Comparison of ENCODE assay signal across 38 cellular contexts in the genomic region with DNA sequence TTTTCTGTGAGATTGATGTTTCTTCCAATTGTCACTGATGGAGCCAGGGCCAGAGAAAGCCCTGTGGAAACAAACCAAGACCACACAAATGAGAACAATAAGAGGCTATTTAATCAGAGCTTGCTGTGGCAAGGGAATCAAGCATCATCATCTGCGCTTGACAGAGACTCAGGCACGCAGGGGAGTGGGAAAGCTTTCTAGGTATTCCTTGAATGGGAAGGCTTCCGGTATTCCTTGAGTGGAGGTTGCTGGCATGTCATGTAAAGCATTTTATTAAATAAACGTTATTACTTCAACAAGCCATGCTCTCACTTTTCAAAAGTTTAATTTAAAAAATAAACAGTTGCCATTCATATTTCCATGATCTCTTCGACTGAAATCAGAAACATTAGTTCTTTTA.
"Had no signal": no experiment of that assay in that cellular context is flagged by ENCODE, and none has a peak within 500 bp of the region (broad histone marks: within the 10 kb centered on the region; RNA-seq: fewer than 3 reads in every experiment).

No MANE protein-coding gene starts in this region.

- DNase-seq: activated B cell treated with CpG ODN at 0.5 μM for 24 hours; activated CD4-positive, alpha-beta memory T cell treated with anti-CD3 and anti-CD28 coated beads for 36 hours; activated CD4-positive, alpha-beta T cell treated with anti-CD3 and anti-CD28 coated beads for 4 hours; activated CD4-positive, alpha-beta T cell treated with anti-CD3 and anti-CD28 coated beads, Interleukin-2, amount 10 ng/mL, durations not matched to agents 24 days and 14 days; activated CD4-positive, alpha-beta T cell treated with anti-CD3 and anti-CD28 coated beads, Interleukin-2, amount 50 U/mL, for 1 hour; activated CD4-positive, alpha-beta T cell treated with anti-CD3 and anti-CD28 coated beads, Interleukin-2, amount 50 U/mL, for 4 hours; activated CD4-positive, CD25-positive, alpha-beta regulatory T cell treated with anti-CD3 and anti-CD28 coated beads, Interleukin-2, amount 50 U/mL, for 72 hours; activated CD8-positive, alpha-beta memory T cell treated with anti-CD3 and anti-CD28 coated beads, Interleukin-2, amount 50 U/mL, for 4 hours; activated CD8-positive, alpha-beta T cell treated with anti-CD3 and anti-CD28 coated beads for 36 hours; activated effector memory CD4-positive, alpha-beta T cell treated with anti-CD3 and anti-CD28 coated beads, Interleukin-2, amount 50 U/mL, for 16 hours; activated gamma-delta T cell treated with Interleukin-2 at 50 U/mL for 16 hours; activated naive CD4-positive, alpha-beta T cell; activated naive CD4-positive, alpha-beta T cell treated with anti-CD3 and anti-CD28 coated beads for 36 hours; activated naive CD4-positive, alpha-beta T cell treated with anti-CD3 and anti-CD28 coated beads, Interleukin-2, amount 50 U/mL, for 16 hours; activated naive CD8-positive, alpha-beta T cell treated with anti-CD3 and anti-CD28 coated beads for 36 hours; activated T-cell treated with anti-CD3 and anti-CD28 coated beads for 4 hours; activated T-cell treated with anti-CD3 and anti-CD28 coated beads, Interleukin-2, amount 50 U/mL, for 1 hour; activated T-cell treated with anti-CD3 and anti-CD28 coated beads, Interleukin-2, amount 50 U/mL, for 4 hours; activated T-cell treated with anti-CD3 and anti-CD28 coated beads, Interleukin-2, amount 50 U/mL, for 72 hours; amygdala; anterior cingulate cortex; caudate nucleus; cerebellar nuclear complex; T-helper 1 cell; T-helper 2 cell; T-helper 9 cell had no signal

- ATAC-seq: activated CD8-positive, alpha-beta T cell treated with anti-CD3 and anti-CD28 coated beads for 36 hours; activated naive CD4-positive, alpha-beta T cell treated with anti-CD3 and anti-CD28 coated beads, Interleukin-2, amount 50 U/mL, for 72 hours; activated T-cell treated with anti-CD3 and anti-CD28 coated beads, Interleukin-2, amount 50 U/mL, for 4 hours; activated T-cell treated with anti-CD3 and anti-CD28 coated beads, Interleukin-2, amount 50 U/mL, for 72 hours; activated T-helper 17 cell treated with anti-CD3 and anti-CD28 coated beads, Interleukin-2, amount 50 U/mL, for 72 hours had no signal

- H3K27me3 ChIP-seq: ascending aorta, cardiac muscle cell had no signal

- H3K4me3 ChIP-seq: ascending aorta, cardiac muscle cell had no signal

- H3K27me3 Mint-ChIP-seq: activated B cell treated with CpG ODN at 0.5 μM for 24 hours; activated CD4-positive, alpha-beta memory T cell treated with anti-CD3 and anti-CD28 coated beads for 36 hours; activated CD4-positive, alpha-beta T cell treated with anti-CD3 and anti-CD28 coated beads, Interleukin-2, amount 10 ng/mL, durations not matched to agents 24 days and 14 days; activated CD8-positive, alpha-beta T cell treated with anti-CD3 and anti-CD28 coated beads for 36 hours; activated naive CD8-positive, alpha-beta T cell treated with anti-CD3 and anti-CD28 coated beads for 36 hours; activated T-helper 17 cell treated with anti-CD3 and anti-CD28 coated beads, Interleukin-2, amount 50 U/mL, for 72 hours; central memory CD8-positive, alpha-beta T cell had no signal

- H3K4me3 Mint-ChIP-seq: activated B cell treated with CpG ODN at 0.5 μM for 24 hours; activated CD4-positive, alpha-beta memory T cell treated with anti-CD3 and anti-CD28 coated beads for 36 hours; activated CD4-positive, alpha-beta T cell treated with anti-CD3 and anti-CD28 coated beads, Interleukin-2, amount 10 ng/mL, durations not matched to agents 24 days and 14 days; activated CD8-positive, alpha-beta T cell treated with anti-CD3 and anti-CD28 coated beads for 36 hours; activated naive CD4-positive, alpha-beta T cell treated with anti-CD3 and anti-CD28 coated beads for 36 hours; activated naive CD8-positive, alpha-beta T cell treated with anti-CD3 and anti-CD28 coated beads for 36 hours; activated T-cell treated with anti-CD3 and anti-CD28 coated beads, Interleukin-2, amount 50 U/mL, for 4 hours; activated T-cell treated with anti-CD3 and anti-CD28 coated beads, Interleukin-2, amount 50 U/mL, for 72 hours; activated T-helper 1 cell treated with anti-CD3 and anti-CD28 coated beads, Interleukin-12 subunit alpha, Interleukin-12 subunit beta, Interleukin-2, Interleukin-4 antibody, amounts not matched to agents 30 ng/mL and 10 ng/mL and 1 ng/mL, durations not matched to agents 14 hours and 24 hours and 36 hours; activated T-helper 17 cell treated with anti-CD3 and anti-CD28 coated beads, Interleukin-2, amount 50 U/mL, for 72 hours; brain; central memory CD8-positive, alpha-beta T cell; T-helper 1 cell treated with Interleukin-12 subunit alpha and Interleukin-12 subunit beta and Interleukin-4 antibody, amounts not matched to agents 30 μg/mL and 1 μg/mL, for 36 hours; T-helper 2 cell treated with Interferon-gamma antibody and Interleukin-4, amounts not matched to agents 5 μg/mL and 100 μg/mL, for 36 hours had no signal

- H3K36me3 Mint-ChIP-seq: activated CD4-positive, alpha-beta memory T cell treated with anti-CD3 and anti-CD28 coated beads for 36 hours; activated naive CD4-positive, alpha-beta T cell treated with anti-CD3 and anti-CD28 coated beads, Interleukin-2, amount 50 U/mL, for 72 hours; activated naive CD8-positive, alpha-beta T cell treated with anti-CD3 and anti-CD28 coated beads for 36 hours; brain had no signal

- H3K36me3 ChIP-seq: ascending aorta, cardiac muscle cell had no signal

- FAIRE-seq: bronchial epithelial cell, TTC549 had no signal

- H3K9me3 ChIP-seq: ascending aorta had no signal

- H3K27ac ChIP-seq: ascending aorta, cardiac muscle cell, VCaP had no signal

- H3K27ac Mint-ChIP-seq: activated B cell treated with CpG ODN at 0.5 μM for 24 hours; activated CD4-positive, alpha-beta memory T cell treated with anti-CD3 and anti-CD28 coated beads for 36 hours; activated CD4-positive, alpha-beta T cell treated with anti-CD3 and anti-CD28 coated beads, Interleukin-2, amount 10 ng/mL, durations not matched to agents 24 days and 14 days; activated CD8-positive, alpha-beta T cell treated with anti-CD3 and anti-CD28 coated beads for 36 hours; activated naive CD4-positive, alpha-beta T cell treated with anti-CD3 and anti-CD28 coated beads for 36 hours; activated naive CD4-positive, alpha-beta T cell treated with anti-CD3 and anti-CD28 coated beads, Interleukin-2, amount 50 U/mL, for 72 hours; activated naive CD8-positive, alpha-beta T cell treated with anti-CD3 and anti-CD28 coated beads for 36 hours; activated T-cell treated with anti-CD3 and anti-CD28 coated beads, Interleukin-2, amount 50 U/mL, for 72 hours; activated T-helper 1 cell treated with anti-CD3 and anti-CD28 coated beads, Interleukin-12 subunit alpha, Interleukin-12 subunit beta, Interleukin-2, Interleukin-4 antibody, amounts not matched to agents 30 ng/mL and 10 ng/mL and 1 ng/mL, durations not matched to agents 14 hours and 24 hours and 36 hours; activated T-helper 17 cell treated with anti-CD3 and anti-CD28 coated beads, Interleukin-2, amount 50 U/mL, for 72 hours; brain; T-helper 1 cell treated with Interleukin-12 subunit alpha and Interleukin-12 subunit beta and Interleukin-4 antibody, amounts not matched to agents 30 μg/mL and 1 μg/mL, for 36 hours; T-helper 2 cell treated with Interferon-gamma antibody and Interleukin-4, amounts not matched to agents 5 μg/mL and 100 μg/mL, for 36 hours had no signal

- H3K4me1 Mint-ChIP-seq: activated B cell treated with CpG ODN at 0.5 μM for 24 hours; activated CD4-positive, alpha-beta T cell treated with anti-CD3 and anti-CD28 coated beads, Interleukin-2, amount 10 ng/mL, durations not matched to agents 24 days and 14 days; activated naive CD8-positive, alpha-beta T cell treated with anti-CD3 and anti-CD28 coated beads for 36 hours; activated T-helper 17 cell treated with anti-CD3 and anti-CD28 coated beads, Interleukin-2, amount 50 U/mL, for 72 hours; central memory CD8-positive, alpha-beta T cell had no signal
